In the genomic region with DNA sequence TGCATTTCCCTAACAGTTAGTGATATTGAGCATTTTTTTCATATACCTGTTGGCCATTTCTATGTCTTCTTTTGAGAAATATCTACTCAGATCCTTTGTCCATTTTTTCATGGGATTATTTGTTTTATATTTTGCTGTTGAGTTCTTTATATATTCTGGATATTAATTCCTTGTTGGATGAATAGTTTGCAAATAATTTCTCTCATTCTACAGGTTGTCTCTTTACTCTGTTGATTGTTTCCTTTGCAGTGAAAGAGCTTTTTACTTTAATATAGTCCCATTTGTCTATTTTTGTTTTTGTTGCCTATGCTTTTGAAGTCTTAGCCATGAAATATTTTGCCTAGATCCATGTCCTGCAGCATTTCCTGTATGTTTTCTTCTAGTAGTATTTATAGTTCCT, we compare ENCODE assay signal across 23 cellular contexts. TPM values are rescaled to one million over a fixed set of nuclear protein-coding genes. Genes with fewer than 3 reads are reported as not detected.
A peak's percentile ranks its signal among the peaks of the same experiment; 100 is the strongest.
DNase-seq lines count a peak whose midpoint lies in the region; ATAC-seq and TF ChIP-seq lines count a peak whose summit lies in the region.
"Had no signal": no experiment of that assay in that cellular context is flagged by ENCODE, and none has a peak within 500 bp of the region (broad histone marks: within the 10 kb centered on the region; RNA-seq: fewer than 3 reads in every experiment).

No MANE protein-coding gene starts in this region.

- H3K4me2 ChIP-seq in smooth muscle cell = peak overlapping the region; percentile 54
- H3K4me2 ChIP-seq: BLaER1, GM23338 had no signal

- no peaks in the 10 kb centered on the region for H3K27me3 Mint-ChIP-seq in activated T-cell treated with anti-CD3 and anti-CD28 coated beads, Interleukin-2, amount 50 U/mL, for 72 hours (ENCODE audit: low read depth)
- no peaks in the 10 kb centered on the region for H3K27me3 Mint-ChIP-seq in mesothelial cell of epicardium (ENCODE audit: low read depth)
- H3K27me3 Mint-ChIP-seq: B cell had no signal

- peaks cover 3% of the 10 kb centered on the region for H3F3A ChIP-seq in smooth muscle cell (ENCODE audit: low read depth)

- H3K36me3 Mint-ChIP-seq in activated T-cell treated with anti-CD3 and anti-CD28 coated beads, Interleukin-2, amount 50 U/mL, for 72 hours (ENCODE audit: insufficient read depth in 2 of 2) = no peaks in the 10 kb centered on the region
- H3K36me3 Mint-ChIP-seq in mesothelial cell of epicardium = no peaks in the 10 kb centered on the region
- H3K36me3 Mint-ChIP-seq: CD4-positive, CD25-positive, alpha-beta regulatory T cell; CD8-positive, alpha-beta T cell had no signal

- H3K36me3 ChIP-seq in SK-N-MC (ENCODE audit: insufficient read depth, low read length) = no peaks in the 10 kb centered on the region
- H3K36me3 ChIP-seq in smooth muscle cell (ENCODE audit: low read depth) = no peaks in the 10 kb centered on the region
- no peaks in the 10 kb centered on the region for H3K36me3 ChIP-seq in body of pancreas (replicated peaks in 1 of 2; ENCODE audit: insufficient read depth in 1 of 2, low read depth in 2 of 2)
- H3K36me3 ChIP-seq: BLaER1 had no signal

- H3K4me1 ChIP-seq in smooth muscle cell (ENCODE audit: low read depth) (no peaks in the 10 kb centered on the region), body of pancreas (no peaks in the 10 kb centered on the region)
- H3K4me1 ChIP-seq: BLaER1 had no signal

- peaks cover 4% of the 10 kb centered on the region for H3K79me2 ChIP-seq in smooth muscle cell (ENCODE audit: low read depth)

- no peaks in the 10 kb centered on the region for H3K9me3 Mint-ChIP-seq in activated T-cell treated with anti-CD3 and anti-CD28 coated beads, Interleukin-2, amount 50 U/mL, for 72 hours
- no peaks in the 10 kb centered on the region for H3K9me3 Mint-ChIP-seq in mesothelial cell of epicardium
- H3K9me3 Mint-ChIP-seq: CD4-positive, CD25-positive, alpha-beta regulatory T cell; CD8-positive, alpha-beta T cell; GM23338; H9; HFFc6 had no signal

- DNase-seq in activated T-cell treated with anti-CD3 and anti-CD28 coated beads, Interleukin-2, amount 50 U/mL, for 72 hours = no peak
- DNase-seq in activated T-cell treated with anti-CD3 and anti-CD28 coated beads for 4 hours (no peak), SK-N-MC (ENCODE audit: low read depth, low spot score) (no peak), mesothelial cell of epicardium (ENCODE audit: low spot score in 2 of 2, unreplicated experiment in 2 of 2) (no peak), smooth muscle cell (lab: John Stamatoyannopoulos, UW; ENCODE audit: unreplicated experiment) (no peak), NCI-H2029 (lab: John Stamatoyannopoulos, UW) (no peak), body of pancreas (no peak)
- DNase-seq: Caco-2; CD4-positive, CD25-positive, alpha-beta regulatory T cell; CD8-positive, alpha-beta T cell; DMS153; DND-41; GDM1; H9; HFFc6 had no signal

- H3K9me3 ChIP-seq in SK-N-MC (ENCODE audit: low read depth, low read length) (no peaks in the 10 kb centered on the region), smooth muscle cell (replicated peaks; ENCODE audit: low read depth) (no peaks in the 10 kb centered on the region), body of pancreas (no peaks in the 10 kb centered on the region)
- H3K9me3 ChIP-seq: BLaER1, Caco-2 had no signal

- no peak for ATAC-seq in activated T-cell treated with anti-CD3 and anti-CD28 coated beads, Interleukin-2, amount 50 U/mL, for 72 hours (replicated peaks in 1 of 2)
- ATAC-seq in HG03108 (IDR thresholded peaks at IDR 0.05; ENCODE audit: unreplicated experiment) (no peak), body of pancreas (no peak)
- ATAC-seq: CD8-positive, alpha-beta T cell; GM12878; GM23338; HCT116 had no signal

- peak overlapping the region; percentile 36; the same call in 1 of the 2 replicates for H3K4me3 ChIP-seq in SK-N-MC
- H3K4me3 ChIP-seq in smooth muscle cell = no peak overlapping the region
- no peak overlapping the region for H3K4me3 ChIP-seq in body of pancreas
- H3K4me3 ChIP-seq: BLaER1, GM12878, GM23338 had no signal

- no peak overlapping the region for H3K4me3 Mint-ChIP-seq in activated T-cell treated with anti-CD3 and anti-CD28 coated beads, Interleukin-2, amount 50 U/mL, for 72 hours
- H3K4me3 Mint-ChIP-seq in mesothelial cell of epicardium = no peak overlapping the region
- H3K4me3 Mint-ChIP-seq: B cell; CD4-positive, CD25-positive, alpha-beta regulatory T cell; CD8-positive, alpha-beta T cell; GM23338; H9 had no signal

- intact Hi-C loops in body of pancreas (cut with DNase I) = no loop called here

- H3K27me3 ChIP-seq in smooth muscle cell (ENCODE audit: low read depth) (no peaks in the 10 kb centered on the region), body of pancreas (no peaks in the 10 kb centered on the region)
- H3K27me3 ChIP-seq: BLaER1 had no signal

- H3K27ac ChIP-seq in SK-N-MC (peak overlapping the region; percentile 42; the same call in 1 of the 2 replicates), smooth muscle cell (ENCODE audit: low read depth) (no peak overlapping the region), body of pancreas (no peak overlapping the region)
- H3K27ac ChIP-seq: 22Rv1, BLaER1, C4-2B had no signal

- H3K9ac ChIP-seq in SK-N-MC (ENCODE audit: insufficient read length) = no peak overlapping the region
- H3K9ac ChIP-seq in smooth muscle cell (ENCODE audit: low read depth) = no peak overlapping the region
- H3K9ac ChIP-seq: BLaER1 had no signal

- TF ChIP-seq POLR2A in body of pancreas (IDR thresholded peaks at IDR 0.05) = no peak

- H3K4me1 Mint-ChIP-seq in activated T-cell treated with anti-CD3 and anti-CD28 coated beads, Interleukin-2, amount 50 U/mL, for 72 hours (ENCODE audit: low read depth) = peaks cover 9% of the 10 kb centered on the region
- H3K4me1 Mint-ChIP-seq in mesothelial cell of epicardium = peaks cover 36% of the 10 kb centered on the region

- H3K27ac Mint-ChIP-seq in activated T-cell treated with anti-CD3 and anti-CD28 coated beads, Interleukin-2, amount 50 U/mL, for 72 hours = peak overlapping the region; percentile 24
- peak overlapping the region; percentile 23 for H3K27ac Mint-ChIP-seq in mesothelial cell of epicardium
- H3K27ac Mint-ChIP-seq: B cell; CD4-positive, CD25-positive, alpha-beta regulatory T cell; CD8-positive, alpha-beta T cell; GM23338; HFFc6 had no signal

- H4K20me1 ChIP-seq in smooth muscle cell (ENCODE audit: low read depth) = no peaks in the 10 kb centered on the region
- H4K20me1 ChIP-seq: BLaER1 had no signal

- TF ChIP-seq CTCF in mesothelial cell of epicardium (IDR thresholded peaks at IDR 0.05; ENCODE audit: unreplicated experiment) = no peak
- no peak for TF ChIP-seq CTCF in smooth muscle cell (IDR thresholded peaks at IDR 0.05; ENCODE audit: borderline replicate concordance, insufficient read depth, poor library complexity, severe bottlenecking)
- TF ChIP-seq CTCF in body of pancreas (IDR thresholded peaks at IDR 0.05) = no peak

- no peak overlapping the region for H2AFZ ChIP-seq in smooth muscle cell (ENCODE audit: low read depth)
- H2AFZ ChIP-seq: GM23338 had no signal

RNA-seq across cellular contexts. Expression of gene SLC4A8, which starts 11.5 kb away (rescaled TPM):
- total RNA-seq in activated T-cell treated with anti-CD3 and anti-CD28 coated beads, Interleukin-2, amount 50 U/mL, for 72 hours = 1 to 10 TPM; 1.9 to 4.6 TPM
- 17.5 to 21.2 TPM (median 17.6 TPM) in 3 replicates for total RNA-seq in mesothelial cell of epicardium
- total RNA-seq in smooth muscle cell = 2.2 and 5.2 TPM in 2 replicates
- polyA plus RNA-seq in smooth muscle cell = 1.00 and 1.3 TPM in 2 replicates
- 1 to 10 TPM; 1.6 to 2.3 TPM for total RNA-seq in body of pancreas

RNA-seq across cellular contexts. Expression of gene GALNT6, which starts 21.9 kb away (rescaled TPM):
- 10 to 100 TPM; 12.6 to 13.0 TPM for total RNA-seq in activated T-cell treated with anti-CD3 and anti-CD28 coated beads, Interleukin-2, amount 50 U/mL, for 72 hours
- total RNA-seq in mesothelial cell of epicardium (12.8 to 14.3 TPM (median 13.8 TPM) in 3 replicates), smooth muscle cell (38.5 and 55.6 TPM in 2 replicates), body of pancreas (1 to 10 TPM; 8.6 to 9.3 TPM)
- polyA plus RNA-seq in smooth muscle cell = 7.8 and 31.2 TPM in 2 replicates
